Comparison of ENCODE assay signal across 12 cellular contexts in genomic region chrX:118523920-118524319, GRCh38. TPM values are rescaled to one million over a fixed set of nuclear protein-coding genes. Genes with fewer than 3 reads are reported as not detected.
DNase-seq lines count a peak whose midpoint lies in the region; ATAC-seq, FAIRE-seq and TF ChIP-seq lines count a peak whose summit lies in the region.
"Had no signal": no experiment of that assay in that cellular context is flagged by ENCODE, and none has a peak within 500 bp of the region (broad histone marks: within the 10 kb centered on the region; RNA-seq: fewer than 3 reads in every experiment).

No MANE protein-coding gene starts in this region.

- no peaks in the 10 kb centered on the region for H3K36me3 ChIP-seq in GM12878 (ENCODE audit: control insufficient read depth in 2 of 2, insufficient read depth in 2 of 2, low read length in 1 of 2)
- H3K36me3 ChIP-seq in H7 (replicated peaks; ENCODE audit: control insufficient read depth, insufficient read depth, low read length) = no peaks in the 10 kb centered on the region
- no peaks in the 10 kb centered on the region for H3K36me3 ChIP-seq in left ventricle myocardium inferior

- RAD21 ChIA-PET in GM12878 (lab: Charles Lee; ENCODE audit: unreplicated experiment) = no interaction called here

- BruUV-seq in GM12878 (replicated peaks; lab: Mats Ljungman, UMichigan) = no TSS peak

- peak overlapping the region; percentile 4; the same call in 1 of the 2 replicates for H3K9ac ChIP-seq in GM12878 (ENCODE audit: control insufficient read depth, insufficient read depth, low read length)
- H3K9ac ChIP-seq: parathyroid adenoma had no signal

- FAIRE-seq in GM12878 (lab: Jason Lieb, UNC) = no peak
- FAIRE-seq: A549 had no signal

- TF ChIP-seq CTCF in GM12878 (IDR thresholded peaks at IDR 0.05 in 2 of 3, conservative IDR thresholded peaks at IDR 0.05 in 1 of 3; ENCODE audit: control insufficient read depth in 2 of 3, extremely low read depth in 1 of 3, insufficient read depth in 1 of 3, low read depth in 3 of 3, low read length in 3 of 3) (no peak), left ventricle myocardium inferior (IDR thresholded peaks at IDR 0.05; ENCODE audit: borderline replicate concordance) (no peak)

- H3K4me2 ChIP-seq in GM12878 (ENCODE audit: control insufficient read depth, insufficient read depth) = peak overlapping the region; percentile 47; the same call in 1 of the 2 replicates
- H3K4me2 ChIP-seq: A549 had no signal

- CTCF ChIA-PET in GM12878 (lab: Yijun Ruan, JAX) = interaction anchor here (0.6 kb wide), 1 partner anchor 655 kb away, joined by 3 read pairs; no protein-coding TSS in a partner anchor

- no peaks in the 10 kb centered on the region for H4K20me1 ChIP-seq in GM12878 (ENCODE audit: control insufficient read depth, insufficient read depth)

- no peak overlapping the region for H3K4me3 ChIP-seq in GM12878
- H3K4me3 ChIP-seq in H7 (ENCODE audit: insufficient read depth, low read depth, low read length) = no peak overlapping the region
- no peak overlapping the region for H3K4me3 ChIP-seq in left ventricle myocardium inferior
- H3K4me3 ChIP-seq: A549, lung had no signal

- H3K9me3 ChIP-seq in GM12878 (replicated peaks; ENCODE audit: control insufficient read depth, insufficient read depth, low read length) (no peaks in the 10 kb centered on the region), left ventricle myocardium inferior (replicated peaks) (no peaks in the 10 kb centered on the region)
- H3K9me3 ChIP-seq: A549 had no signal

- no peaks in the 10 kb centered on the region; the same call in 1 of the 2 replicates for H3K79me2 ChIP-seq in GM12878 (ENCODE audit: control insufficient read depth, insufficient read depth, low read length)
- H3K79me2 ChIP-seq: parathyroid adenoma had no signal

- in situ Hi-C loops in GM12878 (cut with MboI) = no loop called here

- no peak overlapping the region for H2AFZ ChIP-seq in GM12878 (ENCODE audit: control insufficient read depth, low read depth, low read length)
- H2AFZ ChIP-seq: parathyroid adenoma had no signal

- intact Hi-C loops in GM12878 (cut with micrococcal nuclease; ENCODE audit: unreplicated experiment) = no loop called here
- intact Hi-C loops in left ventricle myocardium inferior (cut with micrococcal nuclease) = no loop called here

- peak; percentile 43 for DNase-seq in activated CD8-positive, alpha-beta memory T cell treated with anti-CD3 and anti-CD28 coated beads, Interleukin-2, amount 50 U/mL, for 1 hour (ENCODE audit: extremely low read depth)
- DNase-seq in activated CD8-positive, alpha-beta memory T cell treated with anti-CD3 and anti-CD28 coated beads, Interleukin-2, amount 50 U/mL, for 48 hours = no peak
- DNase-seq in activated CD4-positive, alpha-beta T cell treated with anti-CD3 and anti-CD28 coated beads, Interleukin-2, amount 50 U/mL, for 1 hour = peak; percentile 45
- no peak for DNase-seq in GM12878 (ENCODE audit: low read depth, low spot score)
- DNase-seq in stimulated activated naive CD4-positive, alpha-beta T cell (lab: John Stamatoyannopoulos, UW) = peak in 4 of 6 experiments; percentile 5 to 53 (median 38)
- DNase-seq in kidney glomerular epithelial cell (lab: John Stamatoyannopoulos, UW) = no peak
- no peak for DNase-seq in H7
- no peak for DNase-seq in left ventricle myocardium inferior
- DNase-seq: DMS79 had no signal

- peaks cover 2% of the 10 kb centered on the region; the same call in 1 of the 2 replicates for H3K4me1 ChIP-seq in GM12878 (ENCODE audit: control insufficient read depth, insufficient read depth, low read length)
- no peaks in the 10 kb centered on the region for H3K4me1 ChIP-seq in left ventricle myocardium inferior
- H3K4me1 ChIP-seq: parathyroid adenoma had no signal

- H3K27me3 ChIP-seq in GM12878 (replicated peaks in 1 of 2; ENCODE audit: control insufficient read depth in 2 of 2, insufficient read depth in 2 of 2, low read length in 1 of 2) = no peaks in the 10 kb centered on the region
- H3K27me3 ChIP-seq in H7 (ENCODE audit: control insufficient read depth, insufficient read depth, low read length) = no peaks in the 10 kb centered on the region
- no peaks in the 10 kb centered on the region for H3K27me3 ChIP-seq in left ventricle myocardium inferior (ENCODE audit: low read depth)

- no peak for TF ChIP-seq EP300 in GM12878 (IDR thresholded peaks at IDR 0.05; ENCODE audit: borderline replicate concordance in 1 of 2, control insufficient read depth in 1 of 2, low read depth in 2 of 2, low read length in 2 of 2)

- ATAC-seq in GM12878 = no peak
- ATAC-seq: A549 had no signal

- POLR2A ChIA-PET in GM12878 (lab: Charles Lee) = no interaction called here

- WGBS in GM12878 (ENCODE audit: insufficient coverage, insufficient replicate concordance, low lambda C conversion rate, missing lambda C conversion rate) = 1% methylated on average over 4 of the region's 4 CpGs

- no peak for TF ChIP-seq POLR2A in GM12878 (IDR thresholded peaks at IDR 0.05; ENCODE audit: low read depth, low read length)

- H3K27ac ChIP-seq in GM12878 (ENCODE audit: control insufficient read depth, insufficient read depth) = peak overlapping the region; percentile 20; the same call in 1 of the 2 replicates
- no peak overlapping the region for H3K27ac ChIP-seq in left ventricle myocardium inferior (replicated peaks)
- H3K27ac ChIP-seq: A549, parathyroid adenoma had no signal

- SMC1A ChIA-PET in GM12878 (lab: Charles Lee; ENCODE audit: uncharacterized antibody, unreplicated experiment) = no interaction called here

- no peak for TF ChIP-seq RAD21 in GM12878 (IDR thresholded peaks at IDR 0.05; ENCODE audit: insufficient read depth, low read depth, low read length)

TF ChIP-seq in GM12878, 131 proteins besides CTCF, POLR2A, EP300 and RAD21:
- TF ChIP-seq MTA2 (IDR thresholded peaks at IDR 0.05; ENCODE audit: low read depth) = no peak
- TF ChIP-seq RUNX3 (IDR thresholded peaks at IDR 0.05; ENCODE audit: low read length) = peak; percentile 22; the same call in 1 of the 2 replicates
- TF ChIP-seq SRF (IDR thresholded peaks at IDR 0.05; ENCODE audit: low read depth in 2 of 2, low read length in 2 of 2) = peak; percentile 21 to 56; a peak in 1 of 4 replicates

RNA-seq across cellular contexts. Expression of gene DOCK11, which starts 28.3 kb away (rescaled TPM):
- 27.8 and 29.5 TPM in 2 replicates for total RNA-seq in GM12878 (2013; cell fraction: nucleolus; rRNA removed)
- total RNA-seq in GM12878 (2014; rRNA removed) = 26.9 and 32.0 TPM in 2 replicates
- total RNA-seq in GM12878 (2014; rRNA removed; fragmentation: Illumina TruSeq; extraction: Trizol) = 29.4 and 30.7 TPM in 2 replicates
- 23.7 and 24.0 TPM in 2 replicates for total RNA-seq in GM12878 (2021)
- 9.7 TPM for polyA plus RNA-seq in GM12878 (2011; ENCODE audit: low read depth)
- 17.1 and 27.4 TPM in 2 replicates for polyA plus RNA-seq in GM12878 (2011; rRNA removed)
- 6.9 and 7.2 TPM in 2 replicates for polyA plus RNA-seq in GM12878 (2011; cell fraction: cytosol; rRNA removed)
- 8.8 and 9.3 TPM in 2 replicates for polyA plus RNA-seq in GM12878 (2011; cell fraction: nucleus; rRNA removed)
- polyA plus RNA-seq in GM12878 (2012) = 16.5 and 17.2 TPM in 2 replicates
- polyA plus RNA-seq in GM12878 (2014; fragmentation: Illumina TruSeq; extraction: Trizol) = 22.3 and 29.1 TPM in 2 replicates
- 10 to 100 TPM; 17.3 to 27.7 TPM for polyA plus RNA-seq in GM12878 (2014; fragmentation: Nextera tagmentation; extraction: Ambion mirVana)
- polyA plus RNA-seq in GM12878 (2014; rRNA removed) = 15.2 and 17.3 TPM in 2 replicates
- 10 to 100 TPM; 16.3 to 17.0 TPM for polyA plus RNA-seq in GM12878 (2016; fragmentation: Nextera tagmentation; extraction: Ambion mirVana)
- 17.2 and 25.0 TPM in 2 replicates for polyA minus RNA-seq in GM12878 (2011; rRNA and poly(A)+ RNA removed)
- polyA minus RNA-seq in GM12878 (2011; cell fraction: cytosol; rRNA and poly(A)+ RNA removed) = 7.9 and 10.2 TPM in 2 replicates
- 6.9 and 8.0 TPM in 2 replicates for polyA minus RNA-seq in GM12878 (2011; cell fraction: nucleus; rRNA and poly(A)+ RNA removed)
- total RNA-seq in H7 (2014; rRNA removed; shearing (Covaris generic)) = 2.2 and 4.3 TPM in 2 replicates
- 3.8 TPM for total RNA-seq in left ventricle myocardium inferior

Comparison
In these comparisons a context has a peak if more than half of its experiments do, and no peak if none do; other contexts are left out.
1. DNase-seq: peak in activated CD8-positive, alpha-beta memory T cell treated with anti-CD3 and anti-CD28 coated beads, Interleukin-2, amount 50 U/mL, for 1 hour (single experiment), activated CD4-positive, alpha-beta T cell treated with anti-CD3 and anti-CD28 coated beads, Interleukin-2, amount 50 U/mL, for 1 hour (single experiment) and stimulated activated naive CD4-positive, alpha-beta T cell (4 of 6); none in activated CD8-positive, alpha-beta memory T cell treated with anti-CD3 and anti-CD28 coated beads, Interleukin-2, amount 50 U/mL, for 48 hours (single experiment), GM12878 (single experiment), kidney glomerular epithelial cell (single experiment), H7 (single experiment) and left ventricle myocardium inferior (single experiment).